In the genomic region with DNA sequence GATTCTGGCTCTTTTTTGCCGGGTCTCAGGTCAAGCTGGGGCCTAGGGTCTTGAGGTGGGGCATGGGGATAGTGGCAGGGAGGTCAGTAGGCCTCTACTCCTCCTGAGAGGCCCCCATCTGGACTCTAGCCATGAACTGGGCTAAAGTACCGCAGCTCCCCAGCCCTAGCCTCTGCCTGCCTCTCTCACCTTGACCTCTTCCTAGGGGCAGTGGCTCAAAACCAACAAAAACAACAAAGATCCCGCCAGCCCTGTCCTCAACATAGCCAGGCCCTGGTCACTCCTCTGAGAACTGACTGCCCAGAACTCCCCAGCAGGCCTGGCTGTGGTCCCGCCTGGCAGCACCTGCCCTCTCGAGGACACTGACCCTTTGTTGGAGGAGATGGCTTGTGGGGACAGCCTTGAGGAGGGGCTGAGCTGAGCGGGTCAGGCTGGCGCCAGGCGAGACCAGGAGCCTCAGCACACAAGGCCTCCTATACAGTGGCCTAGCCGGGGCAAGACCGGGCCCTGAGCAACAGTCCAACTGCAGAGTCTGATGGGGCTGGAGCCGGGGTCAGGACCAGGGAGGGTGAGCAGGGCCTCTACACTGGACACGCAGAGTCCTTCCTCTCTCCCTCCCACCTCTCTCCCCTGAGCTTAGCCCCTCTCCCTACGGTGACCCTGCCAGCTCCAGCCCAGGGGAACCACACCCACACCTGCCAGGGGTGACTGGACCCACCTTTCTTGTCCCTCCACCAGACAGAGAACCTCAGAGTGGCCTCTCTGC, we compare ENCODE assay signal across 9 cellular contexts. TPM values are rescaled to one million over a fixed set of nuclear protein-coding genes. Genes with fewer than 3 reads are reported as not detected.
DNase-seq lines count a peak whose midpoint lies in the region; ATAC-seq and TF ChIP-seq lines count a peak whose summit lies in the region.
"Had no signal": no experiment of that assay in that cellular context is flagged by ENCODE, and none has a peak within 500 bp of the region (broad histone marks: within the 10 kb centered on the region; RNA-seq: fewer than 3 reads in every experiment).

No MANE protein-coding gene starts in this region.

- intact Hi-C loops in natural killer cell (cut with micrococcal nuclease) (no loop called here), upper lobe of right lung (cut with DNase I) (no loop called here)

- no peak for ATAC-seq in natural killer cell treated with Interleukin-12 subunit alpha and Interleukin-12 subunit beta and Interleukin-15 and Interleukin-18, amount 100 ng/mL, for 72 hours
- ATAC-seq in natural killer cell (no peak), upper lobe of right lung (peak; percentile 7), HG02798 (IDR thresholded peaks at IDR 0.05; ENCODE audit: poor library complexity, unreplicated experiment) (no peak), GM19452 (IDR thresholded peaks at IDR 0.05; ENCODE audit: unreplicated experiment) (no peak)
- ATAC-seq in effector memory CD8-positive, alpha-beta T cell (replicated peaks) = no peak

- no peaks in the 10 kb centered on the region for H3K9me3 ChIP-seq in neural progenitor cell (ENCODE audit: low read depth)
- H3K9me3 ChIP-seq in upper lobe of right lung = no peaks in the 10 kb centered on the region

- H3K27me3 ChIP-seq in neural progenitor cell (no peaks in the 10 kb centered on the region), upper lobe of right lung (no peaks in the 10 kb centered on the region)

- no peaks in the 10 kb centered on the region for H3K9me3 Mint-ChIP-seq in natural killer cell treated with Interleukin-12 subunit alpha and Interleukin-12 subunit beta and Interleukin-15 and Interleukin-18, amount 100 ng/mL, for 72 hours
- H3K9me3 Mint-ChIP-seq in natural killer cell = no peaks in the 10 kb centered on the region
- no peaks in the 10 kb centered on the region for H3K9me3 Mint-ChIP-seq in effector memory CD8-positive, alpha-beta T cell
- H3K9me3 Mint-ChIP-seq in neural progenitor cell = peaks cover 7% of the 10 kb centered on the region

- H2AFZ ChIP-seq in neural progenitor cell (replicated peaks) = no peak overlapping the region

- peak overlapping the region; percentile 10 to 87 for H3K27ac Mint-ChIP-seq in natural killer cell treated with Interleukin-12 subunit alpha and Interleukin-12 subunit beta and Interleukin-15 and Interleukin-18, amount 100 ng/mL, for 72 hours
- peak overlapping the region in 1 of 2 donors; percentile 6 for H3K27ac Mint-ChIP-seq in natural killer cell
- H3K27ac Mint-ChIP-seq in effector memory CD8-positive, alpha-beta T cell = peak overlapping the region; percentile 31 to 79
- H3K27ac Mint-ChIP-seq in neural progenitor cell = peak overlapping the region; percentile 82

- H3K36me3 ChIP-seq in neural progenitor cell (no peaks in the 10 kb centered on the region), upper lobe of right lung (no peaks in the 10 kb centered on the region)

- no peaks in the 10 kb centered on the region for H3K27me3 Mint-ChIP-seq in natural killer cell treated with Interleukin-12 subunit alpha and Interleukin-12 subunit beta and Interleukin-15 and Interleukin-18, amount 100 ng/mL, for 72 hours
- H3K27me3 Mint-ChIP-seq in natural killer cell (ENCODE audit: low read depth in 2 of 2) (no peaks in the 10 kb centered on the region), neural progenitor cell (ENCODE audit: insufficient read depth, low read depth) (peaks cover 9% of the 10 kb centered on the region)
- no peaks in the 10 kb centered on the region for H3K27me3 Mint-ChIP-seq in effector memory CD8-positive, alpha-beta T cell

- DNase-seq in natural killer cell treated with Interleukin-12 subunit alpha and Interleukin-12 subunit beta and Interleukin-15 and Interleukin-18, amount 100 ng/mL, for 72 hours (ENCODE audit: low spot score) = no peak
- DNase-seq in natural killer cell (no peak), neural progenitor cell (ENCODE audit: low spot score) (no peak), upper lobe of right lung (no peak), AG20443 (ENCODE audit: low spot score) (no peak)
- no peak for DNase-seq in effector memory CD8-positive, alpha-beta T cell
- DNase-seq: NCI-H1436 had no signal

- H3K4me3 Mint-ChIP-seq in natural killer cell treated with Interleukin-12 subunit alpha and Interleukin-12 subunit beta and Interleukin-15 and Interleukin-18, amount 100 ng/mL, for 72 hours = no peak overlapping the region
- no peak overlapping the region for H3K4me3 Mint-ChIP-seq in natural killer cell
- no peak overlapping the region for H3K4me3 Mint-ChIP-seq in effector memory CD8-positive, alpha-beta T cell
- H3K4me3 Mint-ChIP-seq in neural progenitor cell = no peak overlapping the region

- peaks cover 6% of the 10 kb centered on the region for H3K36me3 Mint-ChIP-seq in natural killer cell treated with Interleukin-12 subunit alpha and Interleukin-12 subunit beta and Interleukin-15 and Interleukin-18, amount 100 ng/mL, for 72 hours
- H3K36me3 Mint-ChIP-seq in natural killer cell (no peaks in the 10 kb centered on the region), neural progenitor cell (no peaks in the 10 kb centered on the region)
- H3K36me3 Mint-ChIP-seq in effector memory CD8-positive, alpha-beta T cell (ENCODE audit: insufficient read depth) = peaks cover 2% of the 10 kb centered on the region

- H3F3A ChIP-seq in neural progenitor cell (ENCODE audit: low read depth) = peaks cover 6% of the 10 kb centered on the region

- H3K4me3 ChIP-seq in neural progenitor cell = no peak overlapping the region
- no peak overlapping the region for H3K4me3 ChIP-seq in upper lobe of right lung

- peaks cover 30 to 35% of the 10 kb centered on the region in 2 donors for H3K4me1 Mint-ChIP-seq in natural killer cell treated with Interleukin-12 subunit alpha and Interleukin-12 subunit beta and Interleukin-15 and Interleukin-18, amount 100 ng/mL, for 72 hours (ENCODE audit: low read depth in 2 of 2)
- H3K4me1 Mint-ChIP-seq in natural killer cell (no peaks in the 10 kb centered on the region), neural progenitor cell (peaks cover 15% of the 10 kb centered on the region)
- H3K4me1 Mint-ChIP-seq in effector memory CD8-positive, alpha-beta T cell (ENCODE audit: low read depth in 2 of 2) = peaks cover 7 to 17% of the 10 kb centered on the region in 2 donors

- H3K27ac ChIP-seq in neural progenitor cell = no peak overlapping the region
- H3K27ac ChIP-seq in upper lobe of right lung = no peak overlapping the region

- no peaks in the 10 kb centered on the region for H3K79me2 ChIP-seq in neural progenitor cell (ENCODE audit: low read depth)

- H3K9ac ChIP-seq in neural progenitor cell = no peak overlapping the region

- no peak overlapping the region for H3K4me2 ChIP-seq in neural progenitor cell

- no peaks in the 10 kb centered on the region for H4K20me1 ChIP-seq in neural progenitor cell (ENCODE audit: low read depth)

- H3K4me1 ChIP-seq in neural progenitor cell = peaks cover 6% of the 10 kb centered on the region
- H3K4me1 ChIP-seq in upper lobe of right lung = no peaks in the 10 kb centered on the region

- TF ChIP-seq CTCF in natural killer cell (IDR thresholded peaks at IDR 0.05) (no peak), neural progenitor cell (IDR thresholded peaks at IDR 0.05) (no peak), upper lobe of right lung (IDR thresholded peaks at IDR 0.05) (no peak)

RNA-seq across cellular contexts. Expression of a gene that starts 11.6 kb away (rescaled TPM):
- total RNA-seq in natural killer cell treated with Interleukin-12 subunit alpha and Interleukin-12 subunit beta and Interleukin-15 and Interleukin-18, amount 100 ng/mL, for 72 hours = 100 to 1,000 TPM; 266 to 391 TPM
- total RNA-seq in natural killer cell (10 to 100 TPM; 59.5 to 99.1 (median 66.3) TPM), neural progenitor cell (ENCODE audit: low replicate concordance) (27.1 and 27.8 TPM in 2 replicates), upper lobe of right lung (30.7 TPM)
